9 cellular contexts compared by ENCODE assay signal in the genomic region with DNA sequence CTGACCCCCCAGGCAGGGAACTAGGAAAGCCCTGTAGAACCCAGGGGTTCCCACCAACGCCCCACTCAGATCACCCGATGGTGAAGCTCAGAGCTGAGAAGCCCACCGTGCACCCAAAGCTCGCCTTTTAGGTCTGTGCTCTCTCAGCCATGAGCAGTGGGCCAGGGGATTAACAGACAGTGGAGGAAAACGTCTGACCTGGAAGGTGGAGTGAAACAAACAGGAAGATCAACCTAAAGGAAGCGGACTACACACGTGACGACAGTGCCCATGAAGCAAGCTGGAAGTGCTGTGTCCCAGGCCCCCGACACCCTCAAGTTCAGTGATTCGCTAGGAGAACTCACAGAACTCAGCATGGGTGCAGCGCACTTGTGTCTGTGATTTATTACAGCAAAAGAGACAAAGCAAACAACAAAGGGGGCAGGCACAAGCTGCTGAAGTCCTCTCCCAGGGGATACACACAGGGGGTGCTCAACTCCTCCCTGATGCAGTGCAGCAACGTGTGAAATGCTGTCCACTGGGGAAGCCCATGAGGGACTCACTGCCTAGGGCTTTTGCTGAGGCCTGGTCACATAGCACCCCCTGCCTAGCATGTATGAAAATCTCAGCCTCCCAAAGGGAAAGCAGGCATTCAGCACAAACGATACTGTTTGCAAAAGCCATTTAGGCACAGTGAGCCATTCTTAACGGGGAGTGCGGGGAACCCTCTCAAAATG. TPM values are rescaled to one million over a fixed set of nuclear protein-coding genes. Genes with fewer than 3 reads are reported as not detected.
DNase-seq lines count a peak whose midpoint lies in the region; ATAC-seq and TF ChIP-seq lines count a peak whose summit lies in the region.
"Had no signal": no experiment of that assay in that cellular context is flagged by ENCODE, and none has a peak within 500 bp of the region (broad histone marks: within the 10 kb centered on the region; RNA-seq: fewer than 3 reads in every experiment).

No MANE protein-coding gene starts in this region.

- H3K9me3 Mint-ChIP-seq in stimulated activated effector memory CD8-positive, alpha-beta T cell treated with anti-CD3 and anti-CD28 coated beads, Interleukin-12 subunit alpha, Interleukin-12 subunit beta, amount 100 ng/mL, for 72 hours: no peaks in the 10 kb centered on the region

- intact Hi-C loops in PC-9 (cut with micrococcal nuclease; ENCODE audit: unreplicated experiment): loop anchor here (5.0 kb wide), 1 partner anchor 268 kb away; no protein-coding TSS in a partner anchor

- TF ChIP-seq CTCF in AG04450 (IDR thresholded peaks at IDR 0.05; ENCODE audit: low read depth, low read length): peak; percentile 50
- peak; percentile 40 for TF ChIP-seq CTCF in GM10248 (IDR thresholded peaks at IDR 0.05; ENCODE audit: control extremely low read depth, extremely low read depth, low read depth, missing control alignments)
- peak; percentile 50 for TF ChIP-seq CTCF in PC-9 (conservative IDR thresholded peaks at IDR 0.05)
- TF ChIP-seq CTCF in fibroblast of mammary gland (conservative IDR thresholded peaks at IDR 0.05; ENCODE audit: control insufficient read depth, insufficient read depth, low read depth, low read length): peak; percentile 22

- H3K4me1 ChIP-seq in PC-9 (replicated peaks; ENCODE audit: insufficient read depth): no peaks in the 10 kb centered on the region

- no peaks in the 10 kb centered on the region for H3F3A ChIP-seq in PC-9 (ENCODE audit: insufficient read depth, low read depth)

- no peak overlapping the region for H3K4me3 ChIP-seq in AG04450 (ENCODE audit: low read depth, low read length)
- H3K4me3 ChIP-seq in PC-9: no peak overlapping the region
- no peak overlapping the region for H3K4me3 ChIP-seq in fibroblast of mammary gland (ENCODE audit: control insufficient read depth, low read depth, low read length)

- H3K4me2 ChIP-seq in PC-9: no peak overlapping the region

- H3K4me1 Mint-ChIP-seq in stimulated activated effector memory CD8-positive, alpha-beta T cell treated with anti-CD3 and anti-CD28 coated beads, Interleukin-12 subunit alpha, Interleukin-12 subunit beta, amount 100 ng/mL, for 72 hours: no peaks in the 10 kb centered on the region

- no peak overlapping the region for H3K27ac Mint-ChIP-seq in stimulated activated effector memory CD8-positive, alpha-beta T cell treated with anti-CD3 and anti-CD28 coated beads, Interleukin-12 subunit alpha, Interleukin-12 subunit beta, amount 100 ng/mL, for 72 hours
- H3K27ac Mint-ChIP-seq: activated naive CD8-positive, alpha-beta T cell had no signal

- BruUV-seq in PC-9 (replicated peaks; lab: Mats Ljungman, UMichigan): no TSS peak

- no peaks in the 10 kb centered on the region for H3K36me3 ChIP-seq in PC-9 (ENCODE audit: low read depth)

- no peaks in the 10 kb centered on the region for H3K36me3 Mint-ChIP-seq in stimulated activated effector memory CD8-positive, alpha-beta T cell treated with anti-CD3 and anti-CD28 coated beads, Interleukin-12 subunit alpha, Interleukin-12 subunit beta, amount 100 ng/mL, for 72 hours
- H3K36me3 Mint-ChIP-seq: activated naive CD8-positive, alpha-beta T cell had no signal

- no peak for DNase-seq in AG04450 (ENCODE audit: low read depth, low spot score)
- DNase-seq in GM10248 (ENCODE audit: extremely low spot score): no peak
- DNase-seq in PC-9: peak in 1 of 2 experiments; percentile 47
- DNase-seq in fibroblast of mammary gland (ENCODE audit: low read depth): peak; percentile 24
- DNase-seq in stimulated activated effector memory CD8-positive, alpha-beta T cell treated with anti-CD3 and anti-CD28 coated beads, Interleukin-12 subunit alpha, Interleukin-12 subunit beta, amount 100 ng/mL, for 72 hours (ENCODE audit: low spot score in 2 of 2): peak in 1 of 2 donors; percentile 43
- DNase-seq in ureter (ENCODE audit: low spot score): no peak
- no peak for DNase-seq in effector CD4-positive, alpha-beta T cell

- CTCF ChIA-PET in AG04450 (lab: Charles Lee): interaction anchor here (0.8 to 2.2 kb wide), 5 partner anchors 20 to 333 kb away, joined by 3 to 19 read pairs (median 3); no protein-coding TSS in a partner anchor
- CTCF ChIA-PET in GM10248 (lab: Yijun Ruan, JAX): interaction anchor here (0.9 to 3.0 kb wide), 3 partner anchors 16 to 330 kb away, joined by 3 to 11 read pairs (median 3); no protein-coding TSS in a partner anchor
- CTCF ChIA-PET in PC-9 (lab: Charles Lee): interaction anchor here (0.5 kb wide), 1 partner anchor 13 kb away, joined by 5 read pairs; no protein-coding TSS in a partner anchor

- H3K27ac ChIP-seq in AG04450 (ENCODE audit: low read depth, low read length) (no peak overlapping the region), PC-9 (no peak overlapping the region)

- no peak overlapping the region for H3K4me3 Mint-ChIP-seq in stimulated activated effector memory CD8-positive, alpha-beta T cell treated with anti-CD3 and anti-CD28 coated beads, Interleukin-12 subunit alpha, Interleukin-12 subunit beta, amount 100 ng/mL, for 72 hours
- H3K4me3 Mint-ChIP-seq: activated naive CD8-positive, alpha-beta T cell had no signal

- no peaks in the 10 kb centered on the region for H4K20me1 ChIP-seq in PC-9 (ENCODE audit: insufficient read depth)

- no peaks in the 10 kb centered on the region; the same call in 1 of the 2 replicates for H3K9me3 ChIP-seq in AG04450 (ENCODE audit: control insufficient read depth, insufficient read depth, low read length)
- no peaks in the 10 kb centered on the region for H3K9me3 ChIP-seq in PC-9 (ENCODE audit: insufficient read depth, low read depth)

- no peaks in the 10 kb centered on the region for H3K79me2 ChIP-seq in PC-9 (ENCODE audit: low read depth)

- POLR2A ChIA-PET in AG04450 (lab: Yijun Ruan, JAX): no interaction called here
- POLR2A ChIA-PET in GM10248 (lab: Yijun Ruan, JAX): no interaction called here
- POLR2A ChIA-PET in PC-9 (lab: Charles Lee; ENCODE audit: unreplicated experiment): interaction anchor here (0.6 to 0.7 kb wide), 2 partner anchors 87 to 289 kb away, joined by 4 to 6 read pairs; no protein-coding TSS in a partner anchor

- ATAC-seq in stimulated activated effector memory CD8-positive, alpha-beta T cell treated with anti-CD3 and anti-CD28 coated beads, Interleukin-12 subunit alpha, Interleukin-12 subunit beta, amount 100 ng/mL, for 72 hours: peak; percentile 72
- ATAC-seq in HG02938 (IDR thresholded peaks at IDR 0.05; ENCODE audit: unreplicated experiment): no peak

- H3K27me3 ChIP-seq in AG04450 (ENCODE audit: control insufficient read depth, insufficient read depth, low read length) (peaks cover 8% of the 10 kb centered on the region), PC-9 (ENCODE audit: insufficient read depth, low read depth) (no peaks in the 10 kb centered on the region)

- no peak overlapping the region for H2AFZ ChIP-seq in PC-9

- no peaks in the 10 kb centered on the region for H3K9me2 ChIP-seq in PC-9 (ENCODE audit: insufficient read depth)

RNA-seq across cellular contexts. Expression of gene CFAP92, which starts 43.5 kb away (rescaled TPM):
- polyA plus RNA-seq in AG04450 (2011; rRNA removed): 0.10 TPM in 1 of 2 replicates, not detected in the other
- polyA minus RNA-seq in AG04450 (2011; rRNA and poly(A)+ RNA removed): 0.04 TPM in 1 of 2 replicates, not detected in the other
- total RNA-seq in PC-9 (2021) (4.3 and 4.8 TPM in 2 replicates), ureter (2.1 TPM)

RNA-seq across cellular contexts. Expression of gene EFCC1, which starts 50.7 kb away (rescaled TPM):
- polyA plus RNA-seq in AG04450 (2011; rRNA removed): 0.27 and 0.35 TPM in 2 replicates
- polyA minus RNA-seq in AG04450 (2011; rRNA and poly(A)+ RNA removed): 0.09 TPM in 1 of 2 replicates, not detected in the other
- total RNA-seq in PC-9 (2021): 0.24 and 0.43 TPM in 2 replicates
- 2.1 TPM for total RNA-seq in ureter
